Comparison of ENCODE assay signal across 17 cellular contexts in the genomic region with DNA sequence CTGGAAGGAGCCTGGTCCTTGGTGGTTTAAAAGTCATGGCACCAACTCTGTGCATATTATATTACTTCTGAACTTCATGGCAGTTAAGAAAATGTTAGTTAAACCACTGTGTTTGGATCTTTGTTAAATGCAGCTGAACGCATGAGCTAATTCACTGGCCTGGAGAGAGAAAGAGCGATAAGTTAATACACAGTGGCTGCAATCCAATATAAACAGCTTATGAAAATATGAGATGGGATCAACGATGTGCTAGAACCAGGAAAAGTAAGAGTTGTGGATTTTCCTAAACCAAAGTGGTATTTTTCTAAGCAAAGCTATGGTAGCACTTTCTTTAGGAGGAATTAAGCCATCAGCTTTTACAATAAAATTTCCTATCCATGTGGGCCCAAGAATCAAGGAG.
"Had no signal": no experiment of that assay in that cellular context is flagged by ENCODE, and none has a peak within 500 bp of the region (broad histone marks: within the 10 kb centered on the region; RNA-seq: fewer than 3 reads in every experiment).

No MANE protein-coding gene starts in this region.

- ATAC-seq: activated CD4-positive, alpha-beta T cell treated with anti-CD3 and anti-CD28 coated beads for 36 hours; activated T-cell treated with anti-CD3 and anti-CD28 coated beads, Interleukin-2, amount 50 U/mL, for 72 hours; effector memory CD8-positive, alpha-beta T cell; left ventricle myocardium superior had no signal

- H3K4me3 Mint-ChIP-seq: activated CD4-positive, alpha-beta memory T cell treated with anti-CD3 and anti-CD28 coated beads, Interleukin-2, amount 10 ng/mL, durations not matched to agents 7 days and 5 days; activated CD4-positive, alpha-beta T cell treated with anti-CD3 and anti-CD28 coated beads for 36 hours; activated T-cell treated with anti-CD3 and anti-CD28 coated beads, Interleukin-2, amount 50 U/mL, for 72 hours; effector memory CD8-positive, alpha-beta T cell; neural crest cell had no signal

- H3K4me1 Mint-ChIP-seq: activated CD4-positive, alpha-beta memory T cell treated with anti-CD3 and anti-CD28 coated beads, Interleukin-2, amount 10 ng/mL, durations not matched to agents 7 days and 5 days; activated CD4-positive, alpha-beta T cell treated with anti-CD3 and anti-CD28 coated beads for 36 hours; neural crest cell had no signal

- H3K4me1 ChIP-seq: parathyroid adenoma had no signal

- H3K4me3 ChIP-seq: coronary artery, skin epidermis, stomach had no signal

- DNase-seq: activated CD4-positive, alpha-beta memory T cell treated with anti-CD3 and anti-CD28 coated beads, Interleukin-2, amount 10 ng/mL, durations not matched to agents 7 days and 5 days; activated CD4-positive, alpha-beta T cell treated with anti-CD3 and anti-CD28 coated beads for 36 hours; activated T-cell treated with anti-CD3 and anti-CD28 coated beads, Interleukin-2, amount 50 U/mL, for 72 hours; aorta; caudate nucleus; effector memory CD8-positive, alpha-beta T cell; left ventricle myocardium superior; mesenchymal stem cell; stomach; T-helper 1 cell had no signal

- H3K79me2 ChIP-seq: parathyroid adenoma had no signal

- H3K27ac Mint-ChIP-seq: activated CD4-positive, alpha-beta memory T cell treated with anti-CD3 and anti-CD28 coated beads, Interleukin-2, amount 10 ng/mL, durations not matched to agents 7 days and 5 days; activated CD4-positive, alpha-beta T cell treated with anti-CD3 and anti-CD28 coated beads for 36 hours; activated T-cell treated with anti-CD3 and anti-CD28 coated beads, Interleukin-2, amount 50 U/mL, for 72 hours; effector memory CD8-positive, alpha-beta T cell had no signal

- H3K27ac ChIP-seq: coronary artery, parathyroid adenoma, skin epidermis, stomach, VCaP had no signal

- H3K36me3 ChIP-seq: stomach had no signal

- H3K9me3 ChIP-seq: stomach had no signal

- H2AFZ ChIP-seq: parathyroid adenoma had no signal

- FAIRE-seq: islet of Langerhans, urothelium cell line had no signal

- H3K9ac ChIP-seq: parathyroid adenoma had no signal

- H3K9me3 Mint-ChIP-seq: activated CD4-positive, alpha-beta memory T cell treated with anti-CD3 and anti-CD28 coated beads, Interleukin-2, amount 10 ng/mL, durations not matched to agents 7 days and 5 days; activated T-cell treated with anti-CD3 and anti-CD28 coated beads, Interleukin-2, amount 50 U/mL, for 72 hours; effector memory CD8-positive, alpha-beta T cell; neural crest cell had no signal
